1 cellular context compared by ENCODE assay signal in genomic region chr1:3197781-3198316, GRCh38.
TF ChIP-seq lines count a peak whose summit lies in the region.

No MANE protein-coding gene starts in this region.

TF ChIP-seq in HepG2, 621 proteins besides CTCF, POLR2A, EP300 and RAD21 (continued from another document and continues in another):
- TF ChIP-seq ZBTB39 (CRISPR knock-in tag; IDR thresholded peaks at IDR 0.05), result peak; percentile 70; the same call in 1 of the 2 replicates
- peak; percentile 75; the same call in 1 of the 2 replicates for TF ChIP-seq RXRB (CRISPR knock-in tag; IDR thresholded peaks at IDR 0.05; ENCODE audit: borderline replicate concordance)
- no peak for TF ChIP-seq ZNF468 (CRISPR knock-in tag; IDR thresholded peaks at IDR 0.05)
- peak; percentile 50 for TF ChIP-seq HOXA3 (CRISPR knock-in tag; IDR thresholded peaks at IDR 0.05)
- no peak for TF ChIP-seq ZNF335 (CRISPR knock-in tag; IDR thresholded peaks at IDR 0.05)
- peak; percentile 58; the same call in 1 of the 2 replicates for TF ChIP-seq NR2C2 (CRISPR knock-in tag; IDR thresholded peaks at IDR 0.05; ENCODE audit: borderline replicate concordance)
- TF ChIP-seq PAXIP1 (CRISPR knock-in tag; conservative IDR thresholded peaks at IDR 0.05), result peak; percentile 30
- TF ChIP-seq EZH2 (conservative IDR thresholded peaks at IDR 0.05; ENCODE audit: low read depth, low read length), result no peak
- TF ChIP-seq NFRKB (IDR thresholded peaks at IDR 0.05), result no peak
- TF ChIP-seq GLI4 (CRISPR knock-in tag; IDR thresholded peaks at IDR 0.05; ENCODE audit: borderline replicate concordance), result no peak
- no peak for TF ChIP-seq NFATC3 (CRISPR knock-in tag; IDR thresholded peaks at IDR 0.05)
- TF ChIP-seq MEF2D (CRISPR knock-in tag; IDR thresholded peaks at IDR 0.05), result 0 out of 2 replicates have a peak, but pooled peaks have one; percentile 45
- no peak for TF ChIP-seq ZFP1 (CRISPR knock-in tag; IDR thresholded peaks at IDR 0.05)
- no peak for TF ChIP-seq PRDM10 (CRISPR knock-in tag; IDR thresholded peaks at IDR 0.05; ENCODE audit: low read depth)
- TF ChIP-seq ZNF44 (CRISPR knock-in tag; IDR thresholded peaks at IDR 0.05), result no peak
- TF ChIP-seq ZNF543 (CRISPR knock-in tag; IDR thresholded peaks at IDR 0.05), result 0 out of 2 replicates have a peak, but pooled peaks have one; percentile 38
- TF ChIP-seq CERS6 (CRISPR knock-in tag; IDR thresholded peaks at IDR 0.05), result no peak
- TF ChIP-seq SKI (IDR thresholded peaks at IDR 0.05; ENCODE audit: partially characterized antibody), result peak; percentile 33
- 0 out of 2 replicates have a peak, but pooled peaks have one; percentile 42 for TF ChIP-seq ZNF792 (CRISPR knock-in tag; IDR thresholded peaks at IDR 0.05)
- no peak for TF ChIP-seq ZNF17 (CRISPR knock-in tag; IDR thresholded peaks at IDR 0.05)
- peak; percentile 61; the same call in 1 of the 2 replicates for TF ChIP-seq ARID4A (CRISPR knock-in tag; IDR thresholded peaks at IDR 0.05; ENCODE audit: borderline replicate concordance)
- peak; percentile 53; the same call in 1 of the 2 replicates for TF ChIP-seq TARDBP (CRISPR knock-in tag; IDR thresholded peaks at IDR 0.05)
- peak; percentile 57; the same call in 1 of the 2 replicates for TF ChIP-seq HIVEP1 (CRISPR knock-in tag; IDR thresholded peaks at IDR 0.05)
- TF ChIP-seq ZNF567 (CRISPR knock-in tag; IDR thresholded peaks at IDR 0.05; ENCODE audit: borderline replicate concordance), result no peak
- TF ChIP-seq ZNF343 (CRISPR knock-in tag; IDR thresholded peaks at IDR 0.05), result 0 out of 2 replicates have a peak, but pooled peaks have one; percentile 50
- no peak for TF ChIP-seq GPN1 (CRISPR knock-in tag; IDR thresholded peaks at IDR 0.05; ENCODE audit: borderline replicate concordance)
- no peak for TF ChIP-seq MAF1 (CRISPR knock-in tag; IDR thresholded peaks at IDR 0.05; ENCODE audit: borderline replicate concordance)
- no peak for TF ChIP-seq MAFG (CRISPR knock-in tag; IDR thresholded peaks at IDR 0.05)
- TF ChIP-seq ZFP36 (IDR thresholded peaks at IDR 0.05; ENCODE audit: borderline replicate concordance, low read depth, low read length, partially characterized antibody), result no peak
- no peak for TF ChIP-seq ZFAT (CRISPR knock-in tag; conservative IDR thresholded peaks at IDR 0.05)
- no peak for TF ChIP-seq CBX1 (IDR thresholded peaks at IDR 0.05; ENCODE audit: low read depth)
- no peak for TF ChIP-seq LCORL (IDR thresholded peaks at IDR 0.05)
- peak; percentile 93 for TF ChIP-seq LCORL (CRISPR knock-in tag; IDR thresholded peaks at IDR 0.05)
- no peak for TF ChIP-seq MXD3 (CRISPR knock-in tag; IDR thresholded peaks at IDR 0.05)
- TF ChIP-seq NCOA5 (CRISPR knock-in tag; IDR thresholded peaks at IDR 0.05), result no peak
- peak; percentile 27; the same call in 1 of the 2 replicates for TF ChIP-seq ZNF451 (CRISPR knock-in tag; IDR thresholded peaks at IDR 0.05)
- TF ChIP-seq ZFP90 (CRISPR knock-in tag; IDR thresholded peaks at IDR 0.05; ENCODE audit: borderline replicate concordance), result 0 out of 2 replicates have a peak, but pooled peaks have one; percentile 25
- TF ChIP-seq ELF3 (CRISPR knock-in tag; IDR thresholded peaks at IDR 0.05), result no peak
- peak; percentile 89 for TF ChIP-seq JUND (CRISPR knock-in tag; IDR thresholded peaks at IDR 0.05)
- peak; percentile 37; the same call in 1 of the 2 replicates for TF ChIP-seq ZNF574 (CRISPR knock-in tag; IDR thresholded peaks at IDR 0.05)
- TF ChIP-seq ZNF121 (CRISPR knock-in tag; IDR thresholded peaks at IDR 0.05), result no peak
- TF ChIP-seq FOXP4 (CRISPR knock-in tag; IDR thresholded peaks at IDR 0.05), result peak; percentile 28; the same call in 1 of the 2 replicates
- TF ChIP-seq DMAP1 (CRISPR knock-in tag; IDR thresholded peaks at IDR 0.05), result 0 out of 2 replicates have a peak, but pooled peaks have one; percentile 23
- no peak for TF ChIP-seq IRF2 (CRISPR knock-in tag; IDR thresholded peaks at IDR 0.05)
- peak; percentile 57; the same call in 1 of the 2 replicates for TF ChIP-seq SPEN (CRISPR knock-in tag; IDR thresholded peaks at IDR 0.05; ENCODE audit: low read depth)
- TF ChIP-seq ZNF816 (CRISPR knock-in tag; IDR thresholded peaks at IDR 0.05; ENCODE audit: borderline replicate concordance), result no peak
